Comparison of ENCODE assay signal across 26 cellular contexts in the genomic region with DNA sequence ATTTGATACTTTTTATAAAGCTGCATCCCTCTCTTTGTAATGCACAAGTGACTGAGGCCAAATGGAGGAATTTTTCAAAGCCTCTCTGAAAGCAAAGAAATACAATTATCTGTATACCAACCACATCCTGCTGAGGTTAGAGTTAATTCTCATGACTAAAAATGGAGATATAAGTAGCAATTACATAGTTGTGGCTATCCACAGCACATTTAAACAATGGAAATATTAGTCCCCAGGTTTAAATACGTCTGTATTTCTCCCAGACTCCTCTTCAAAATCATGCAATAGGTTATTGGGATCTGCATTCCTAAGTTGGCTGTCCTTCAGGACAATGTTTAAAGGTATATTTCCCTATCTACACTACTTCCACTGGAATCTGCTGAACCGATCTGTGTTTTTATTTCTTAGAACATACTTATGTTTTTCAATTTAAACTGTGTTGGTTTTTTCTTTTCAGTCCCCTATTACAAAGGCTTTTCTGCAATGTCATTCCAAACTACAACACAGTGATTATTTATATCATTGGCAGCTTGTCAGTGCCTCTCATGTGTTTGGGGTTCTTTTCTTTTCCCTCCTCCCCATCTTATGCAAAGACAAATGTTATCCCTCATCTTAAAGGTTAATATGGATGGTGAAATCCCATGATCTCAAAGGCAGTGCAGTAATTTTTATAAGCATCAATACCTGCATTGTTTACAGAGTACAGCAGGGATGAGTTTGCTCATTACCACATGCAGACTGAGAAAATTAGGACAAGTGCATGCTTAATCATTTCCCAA.
A peak's percentile ranks its signal among the peaks of the same experiment; 100 is the strongest.
DNase-seq lines count a peak whose midpoint lies in the region; ATAC-seq and TF ChIP-seq lines count a peak whose summit lies in the region.
"Had no signal": no experiment of that assay in that cellular context is flagged by ENCODE, and none has a peak within 500 bp of the region (broad histone marks: within the 10 kb centered on the region; RNA-seq: fewer than 3 reads in every experiment).

No MANE protein-coding gene starts in this region.

- DNase-seq in left ventricle myocardium superior = no peak
- no peak for DNase-seq in cardiac septum (ENCODE audit: low spot score)
- peak; percentile 22 for DNase-seq in astrocyte of the spinal cord (ENCODE audit: low read depth, low spot score)
- peak; percentile 4 for DNase-seq in iris pigment epithelial cell (ENCODE audit: low read depth)
- DNase-seq in OCI-M1 (lab: John Stamatoyannopoulos, UW) = no peak
- no peak for DNase-seq in activated CD8-positive, alpha-beta T cell treated with anti-CD3 and anti-CD28 coated beads, Interleukin-2, amount 10 ng/mL, durations not matched to agents 7 days and 5 days
- DNase-seq: activated CD4-positive, alpha-beta T cell treated with anti-CD3 and anti-CD28 coated beads, Interleukin-2, amount 10 ng/mL, durations not matched to agents 24 days and 14 days; activated CD8-positive, alpha-beta memory T cell treated with anti-CD3 and anti-CD28 coated beads, Interleukin-2, amount 10 ng/mL, durations not matched to agents 7 days and 5 days; activated naive CD4-positive, alpha-beta T cell treated with anti-CD3 and anti-CD28 coated beads, Interleukin-2, amount 10 ng/mL, durations not matched to agents 7 days and 5 days; BE2C; cortex of kidney; DMS53; esophagus squamous epithelium; H9; kidney glomerular epithelial cell; mesendoderm; NCI-H2029; NCI-H226; NCI-H82; stimulated activated CD4-positive, alpha-beta T cell treated with anti-CD3 and anti-CD28 coated beads, Interleukin-4, amount 100 ng/mL, for 1 hour; WERI-Rb-1 had no signal

- no peaks in the 10 kb centered on the region for H3K4me1 Mint-ChIP-seq in activated CD8-positive, alpha-beta T cell treated with anti-CD3 and anti-CD28 coated beads, Interleukin-2, amount 10 ng/mL, durations not matched to agents 7 days and 5 days (ENCODE audit: low read depth)
- H3K4me1 Mint-ChIP-seq: activated CD4-positive, alpha-beta T cell treated with anti-CD3 and anti-CD28 coated beads, Interleukin-2, amount 10 ng/mL, durations not matched to agents 24 days and 14 days; activated CD8-positive, alpha-beta memory T cell treated with anti-CD3 and anti-CD28 coated beads, Interleukin-2, amount 10 ng/mL, durations not matched to agents 7 days and 5 days; activated naive CD4-positive, alpha-beta T cell treated with anti-CD3 and anti-CD28 coated beads, Interleukin-2, amount 10 ng/mL, durations not matched to agents 7 days and 5 days; stimulated activated memory B cell treated with anti-CD40 and anti-IgM and Interleukin-4, amounts not matched to agents 10 μg/mL and 1 μg/mL and 100 μg/mL, for 72 hours had no signal

- H3K27me3 Mint-ChIP-seq in activated CD8-positive, alpha-beta T cell treated with anti-CD3 and anti-CD28 coated beads, Interleukin-2, amount 10 ng/mL, durations not matched to agents 7 days and 5 days (ENCODE audit: low read depth) = no peaks in the 10 kb centered on the region
- H3K27me3 Mint-ChIP-seq: activated CD4-positive, alpha-beta T cell treated with anti-CD3 and anti-CD28 coated beads, Interleukin-2, amount 10 ng/mL, durations not matched to agents 24 days and 14 days; activated CD8-positive, alpha-beta memory T cell treated with anti-CD3 and anti-CD28 coated beads, Interleukin-2, amount 10 ng/mL, durations not matched to agents 7 days and 5 days; activated naive CD4-positive, alpha-beta T cell treated with anti-CD3 and anti-CD28 coated beads, Interleukin-2, amount 10 ng/mL, durations not matched to agents 7 days and 5 days; stimulated activated memory B cell treated with anti-CD40 and anti-IgM and Interleukin-4, amounts not matched to agents 10 μg/mL and 1 μg/mL and 100 μg/mL, for 72 hours had no signal

- TF ChIP-seq CTCF in astrocyte of the spinal cord (IDR thresholded peaks at IDR 0.05; ENCODE audit: low read depth, low read length) = no peak

- H3K36me3 Mint-ChIP-seq in activated CD8-positive, alpha-beta T cell treated with anti-CD3 and anti-CD28 coated beads, Interleukin-2, amount 10 ng/mL, durations not matched to agents 7 days and 5 days (ENCODE audit: low read depth) = no peaks in the 10 kb centered on the region
- H3K36me3 Mint-ChIP-seq: activated CD8-positive, alpha-beta memory T cell treated with anti-CD3 and anti-CD28 coated beads, Interleukin-2, amount 10 ng/mL, durations not matched to agents 7 days and 5 days; activated naive CD4-positive, alpha-beta T cell treated with anti-CD3 and anti-CD28 coated beads, Interleukin-2, amount 10 ng/mL, durations not matched to agents 7 days and 5 days; stimulated activated memory B cell treated with anti-CD40 and anti-IgM and Interleukin-4, amounts not matched to agents 10 μg/mL and 1 μg/mL and 100 μg/mL, for 72 hours had no signal

- peak overlapping the region; percentile 87 for H3K27ac ChIP-seq in temporal lobe (ENCODE audit: low read depth, low read length)
- H3K27ac ChIP-seq: A549, esophagus squamous epithelium, vagina, WERI-Rb-1 had no signal

- no peak overlapping the region for H3K27ac Mint-ChIP-seq in activated CD8-positive, alpha-beta T cell treated with anti-CD3 and anti-CD28 coated beads, Interleukin-2, amount 10 ng/mL, durations not matched to agents 7 days and 5 days
- H3K27ac Mint-ChIP-seq: activated CD4-positive, alpha-beta T cell treated with anti-CD3 and anti-CD28 coated beads, Interleukin-2, amount 10 ng/mL, durations not matched to agents 24 days and 14 days; activated CD8-positive, alpha-beta memory T cell treated with anti-CD3 and anti-CD28 coated beads, Interleukin-2, amount 10 ng/mL, durations not matched to agents 7 days and 5 days; activated naive CD4-positive, alpha-beta T cell treated with anti-CD3 and anti-CD28 coated beads, Interleukin-2, amount 10 ng/mL, durations not matched to agents 7 days and 5 days; H9; stimulated activated memory B cell treated with anti-CD40 and anti-IgM and Interleukin-4, amounts not matched to agents 10 μg/mL and 1 μg/mL and 100 μg/mL, for 72 hours had no signal

- H3K4me3 ChIP-seq in astrocyte of the spinal cord (ENCODE audit: low read depth, low read length) = no peak overlapping the region
- H3K4me3 ChIP-seq: A549, esophagus squamous epithelium, vagina had no signal

- CTCF ChIA-PET in activated CD8-positive, alpha-beta T cell treated with anti-CD3 and anti-CD28 coated beads, Interleukin-2, amount 10 ng/mL, durations not matched to agents 7 days and 5 days (lab: Charles Lee) = no interaction called here

- intact Hi-C loops in left ventricle myocardium superior (cut with micrococcal nuclease) = no loop called here
- intact Hi-C loops in cardiac septum (cut with DNase I) = no loop called here

- H3K9me3 Mint-ChIP-seq in activated CD8-positive, alpha-beta T cell treated with anti-CD3 and anti-CD28 coated beads, Interleukin-2, amount 10 ng/mL, durations not matched to agents 7 days and 5 days (ENCODE audit: insufficient read depth) = no peaks in the 10 kb centered on the region
- H3K9me3 Mint-ChIP-seq: activated CD4-positive, alpha-beta T cell treated with anti-CD3 and anti-CD28 coated beads, Interleukin-2, amount 10 ng/mL, durations not matched to agents 24 days and 14 days; H9 had no signal

- ATAC-seq in left ventricle myocardium superior (peak; percentile 71), HG02623 (IDR thresholded peaks at IDR 0.05; ENCODE audit: unreplicated experiment) (no peak)
- ATAC-seq in activated CD8-positive, alpha-beta T cell treated with anti-CD3 and anti-CD28 coated beads, Interleukin-2, amount 10 ng/mL, durations not matched to agents 7 days and 5 days = no peak
- ATAC-seq: A549; activated CD8-positive, alpha-beta memory T cell treated with anti-CD3 and anti-CD28 coated beads, Interleukin-2, amount 10 ng/mL, durations not matched to agents 7 days and 5 days; stimulated activated memory B cell treated with anti-CD40 and anti-IgM and Interleukin-4, amounts not matched to agents 10 μg/mL and 1 μg/mL and 100 μg/mL, for 72 hours had no signal

- H3K4me3 Mint-ChIP-seq in activated CD8-positive, alpha-beta T cell treated with anti-CD3 and anti-CD28 coated beads, Interleukin-2, amount 10 ng/mL, durations not matched to agents 7 days and 5 days = no peak overlapping the region
- H3K4me3 Mint-ChIP-seq: activated CD4-positive, alpha-beta T cell treated with anti-CD3 and anti-CD28 coated beads, Interleukin-2, amount 10 ng/mL, durations not matched to agents 24 days and 14 days; activated CD8-positive, alpha-beta memory T cell treated with anti-CD3 and anti-CD28 coated beads, Interleukin-2, amount 10 ng/mL, durations not matched to agents 7 days and 5 days; activated naive CD4-positive, alpha-beta T cell treated with anti-CD3 and anti-CD28 coated beads, Interleukin-2, amount 10 ng/mL, durations not matched to agents 7 days and 5 days; H9; stimulated activated memory B cell treated with anti-CD40 and anti-IgM and Interleukin-4, amounts not matched to agents 10 μg/mL and 1 μg/mL and 100 μg/mL, for 72 hours had no signal

- POLR2A ChIA-PET in activated CD8-positive, alpha-beta T cell treated with anti-CD3 and anti-CD28 coated beads, Interleukin-2, amount 10 ng/mL, durations not matched to agents 7 days and 5 days (lab: Charles Lee) = no interaction called here

- in situ Hi-C loops in astrocyte of the spinal cord (cut with HindIII; ENCODE audit: low sequenced_read_pairs) = no loop called here

Comparison
In these comparisons a context has a peak if more than half of its experiments do, and no peak if none do; other contexts are left out.
1. DNase-seq: peak in astrocyte of the spinal cord (single experiment) and iris pigment epithelial cell (single experiment); none in left ventricle myocardium superior (single experiment), cardiac septum (single experiment), OCI-M1 (single experiment) and activated CD8-positive, alpha-beta T cell treated with anti-CD3 and anti-CD28 coated beads, Interleukin-2, amount 10 ng/mL, durations not matched to agents 7 days and 5 days (single experiment).